Comparison of ENCODE assay signal across 8 cellular contexts in genomic region chr11:65181569-65182257, GRCh38. TPM values are rescaled to one million over a fixed set of nuclear protein-coding genes. Genes with fewer than 3 reads are reported as not detected.
DNase-seq lines count a peak whose midpoint lies in the region; ATAC-seq and TF ChIP-seq lines count a peak whose summit lies in the region.

Gene CAPN1, plus strand, starts transcription at chr11:65181928. Its CDS starts 774 bp downstream, at chr11:65182702.

- ATAC-seq in heart right ventricle, result peak; percentile 75 to 86 (median 84)

- H3K4me2 ChIP-seq in GM23248 (ENCODE audit: unreplicated experiment), result peak within 1 kb of the TSS; percentile 84

- peaks cover 9% of the 10 kb centered on the region for H3K36me3 Mint-ChIP-seq in progenitor cell of endocrine pancreas (ENCODE audit: insufficient read depth)

- no peaks in the 10 kb centered on the region for H3F3A ChIP-seq in GM23248 (ENCODE audit: insufficient read depth)

- H3K27ac Mint-ChIP-seq in progenitor cell of endocrine pancreas, result peak within 1 kb of the TSS; percentile 96

- in situ Hi-C loops in GM23248 (cut with MboI), result no loop called here

- peak within 1 kb of the TSS; percentile 77 for H2AFZ ChIP-seq in GM23248

- no peaks in the 10 kb centered on the region for H3K9me2 ChIP-seq in GM23248 (ENCODE audit: insufficient read depth)

- H3K4me1 ChIP-seq in GM23248 (ENCODE audit: insufficient read depth) (0 out of 2 replicates have a peak, but pooled peaks cover 6% of the 10 kb centered on the region), heart right ventricle (peaks cover 6 to 28% (median 21%) of the 10 kb centered on the region in 9 donors)

- peaks cover 57% of the 10 kb centered on the region for H3K79me2 ChIP-seq in GM23248 (ENCODE audit: insufficient read depth)

- H4K20me1 ChIP-seq in GM23248 (ENCODE audit: insufficient read depth), result no peaks in the 10 kb centered on the region

- H3K27me3 ChIP-seq in GM23248 (replicated peaks; ENCODE audit: insufficient read depth) (no peaks in the 10 kb centered on the region), heart right ventricle (no peaks in the 10 kb centered on the region)

- TF ChIP-seq CTCF in heart right ventricle (IDR thresholded peaks at IDR 0.05) (no peak), progenitor cell of endocrine pancreas (IDR thresholded peaks at IDR 0.05; ENCODE audit: unreplicated experiment) (no peak)

- DNase-seq in DMS 273 treated with DMSO at 0.1 percent for 48 hours (lab: John Stamatoyannopoulos, UW) (peak; percentile 21), GM23248 (peak; percentile 88), MV-4-11 (lab: John Stamatoyannopoulos, UW) (peak; percentile 66), heart right ventricle (peak; percentile 82 to 85), progenitor cell of endocrine pancreas (ENCODE audit: low spot score, unreplicated experiment) (peak; percentile 35), ureter (ENCODE audit: low spot score) (peak; percentile 90)

- 1% methylated on average over 27 to 41 of the region's 43 CpGs for WGBS in GM23248 (ENCODE audit: low coverage in 1 of 2, low lambda C conversion rate in 2 of 2, missing lambda C conversion rate in 2 of 2), 2 experiments
- 1 to 2% (median 1%) methylated on average over 21 to 42 of the region's 43 CpGs for WGBS in adipose tissue, 3 donors
- 0 to 1% methylated on average over 41 to 42 of the region's 43 CpGs for WGBS in heart right ventricle, 2 donors

- H3K27ac ChIP-seq in GM23248, result peak within 1 kb of the TSS; percentile 5; the same call in 1 of the 2 replicates
- H3K27ac ChIP-seq in adipose tissue (ENCODE audit: low read depth, low read length), result peak within 1 kb of the TSS; percentile 23
- H3K27ac ChIP-seq in heart right ventricle, result peak within 1 kb of the TSS; percentile 91 to 99 (median 95)

- no peaks in the 10 kb centered on the region for H3K9me3 Mint-ChIP-seq in progenitor cell of endocrine pancreas (ENCODE audit: low read depth)

- H3K9me3 ChIP-seq in GM23248 (ENCODE audit: low read depth) (no peaks in the 10 kb centered on the region), heart right ventricle (no peaks in the 10 kb centered on the region)

- no peaks in the 10 kb centered on the region for H3K36me3 ChIP-seq in GM23248 (ENCODE audit: low read depth)
- H3K36me3 ChIP-seq in heart right ventricle, result peaks cover 0 to 39% (median 9%) of the 10 kb centered on the region in 9 donors

- H3K4me1 Mint-ChIP-seq in progenitor cell of endocrine pancreas (ENCODE audit: low read depth), result peaks cover 17% of the 10 kb centered on the region

- H3K9ac ChIP-seq in GM23248, result peak within 1 kb of the TSS; percentile 87

- peak within 1 kb of the TSS; percentile 92 for H3K4me3 Mint-ChIP-seq in progenitor cell of endocrine pancreas (ENCODE audit: low read depth)

- no peaks in the 10 kb centered on the region for H3K27me3 Mint-ChIP-seq in progenitor cell of endocrine pancreas

- H3K4me3 ChIP-seq in GM23248, result peak within 1 kb of the TSS; percentile 82
- peak within 1 kb of the TSS; percentile 72 to 99 (median 88) for H3K4me3 ChIP-seq in heart right ventricle

- intact Hi-C loops in T-helper 1 cell treated with Interleukin-12 subunit alpha and Interleukin-12 subunit beta and Interleukin-4 antibody, amounts not matched to agents 30 ng/mL and 1 ng/mL, for 36 hours (cut with micrococcal nuclease), result loop anchor here (1.0 to 2.0 kb wide), 4 partner anchors 46 to 264 kb away; partner anchors contain the start of genes ATG2A and POLA2
- intact Hi-C loops in heart right ventricle (cut with DNase I), result loop anchor here in 5 of 10 donors (1.0 to 10.0 kb wide), 8 partner anchors 34 to 157 kb away; partner anchors contain the start of genes TM7SF2 (in 2 of the 5), SNX15 (in 1 of the 5), SYVN1 (in 1 of the 5) and ZNHIT2 (in 1 of the 5)

RNA-seq across cellular contexts. Expression of gene CAPN1, which starts in this region (rescaled TPM):
- total RNA-seq in GM23248 (2014; rRNA removed; shearing (Covaris generic)), result 127 and 145 TPM in 2 replicates
- 106 and 110 TPM in 2 replicates for polyA plus RNA-seq in GM23248 (2016; fragmentation: Nextera tagmentation; extraction: Ambion mirVana)
- 191 TPM in 2 replicates for total RNA-seq in T-helper 1 cell treated with Interleukin-12 subunit alpha and Interleukin-12 subunit beta and Interleukin-4 antibody, amounts not matched to agents 30 ng/mL and 1 ng/mL, for 36 hours
- polyA plus RNA-seq in adipose tissue, result 10 to 100 TPM; 54.6 to 82.1 (median 75.0) TPM
- 100 to 1,000 TPM in 1 of 10 donors, 10 to 100 TPM in 9; 61.6 to 110 (median 82.0) TPM for total RNA-seq in heart right ventricle
- polyA plus RNA-seq in heart right ventricle, result 10 to 100 TPM; 85.0 to 89.3 TPM
- total RNA-seq in progenitor cell of endocrine pancreas, result 239 and 245 TPM in 2 replicates
- total RNA-seq in ureter, result 598 TPM

Comparison
In these comparisons a context has a peak if more than half of its experiments do, and no peak if none do; other contexts are left out.
1. Peak in every context shown above with its lines: DNase-seq, ATAC-seq, H3K4me3 ChIP-seq and H3K27ac ChIP-seq.
2. DNase-seq: peak in every context shown above with its lines; median percentile 90 in ureter; 88 in GM23248; 84 in heart right ventricle; 66 in MV-4-11; 35 in progenitor cell of endocrine pancreas; 21 in DMS 273 treated with DMSO at 0.1 percent for 48 hours.
3. H3K27ac ChIP-seq: peak in every context shown above with its lines; median percentile 95 in heart right ventricle; 23 in adipose tissue; 5 in GM23248.